17 cellular contexts compared by ENCODE assay signal in the genomic region with DNA sequence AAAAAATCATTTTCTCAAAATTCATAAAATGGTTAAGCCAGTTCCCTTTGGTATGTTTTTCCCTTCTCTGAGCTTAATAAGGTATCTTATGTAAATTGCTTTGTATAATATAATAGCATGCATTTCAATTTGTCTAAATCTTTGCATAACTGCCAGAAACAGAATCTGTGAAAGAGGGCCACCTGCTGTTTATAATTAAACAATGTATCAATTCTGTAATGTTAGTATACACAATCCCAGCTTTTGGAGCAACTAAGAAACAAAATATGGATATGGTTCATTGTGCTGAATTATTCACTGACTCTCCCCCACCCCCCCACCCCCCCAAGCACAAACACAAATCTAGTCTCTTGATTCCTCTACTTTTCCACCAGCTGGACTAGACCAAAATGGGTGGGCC. TPM values are rescaled to one million over a fixed set of nuclear protein-coding genes. Genes with fewer than 3 reads are reported as not detected.
DNase-seq lines count a peak whose midpoint lies in the region; ATAC-seq and TF ChIP-seq lines count a peak whose summit lies in the region.
"Had no signal": no experiment of that assay in that cellular context is flagged by ENCODE, and none has a peak within 500 bp of the region (broad histone marks: within the 10 kb centered on the region; RNA-seq: fewer than 3 reads in every experiment).

No MANE protein-coding gene starts in this region.

- H3K4me1 Mint-ChIP-seq in CD8-positive, alpha-beta T cell (ENCODE audit: low read depth): no peaks in the 10 kb centered on the region
- H3K4me1 Mint-ChIP-seq in natural killer cell treated with Interleukin-12 subunit alpha and Interleukin-12 subunit beta and Interleukin-15 and Interleukin-18, amount 100 ng/mL, for 72 hours (ENCODE audit: low read depth in 2 of 2): no peaks in the 10 kb centered on the region
- H3K4me1 Mint-ChIP-seq: natural killer cell, T-cell had no signal

- no peaks in the 10 kb centered on the region for H3K9me3 ChIP-seq in CD8-positive, alpha-beta T cell (ENCODE audit: low read length)
- no peaks in the 10 kb centered on the region for H3K9me3 ChIP-seq in HEK293 (ENCODE audit: control insufficient read depth, insufficient read depth, low read depth, low read length)
- no peaks in the 10 kb centered on the region for H3K9me3 ChIP-seq in PC-9 (ENCODE audit: insufficient read depth, low read depth)
- H3K9me3 ChIP-seq: heart left ventricle had no signal

- no peaks in the 10 kb centered on the region for H3K36me3 ChIP-seq in CD8-positive, alpha-beta T cell (ENCODE audit: insufficient read depth, low read length)
- H3K36me3 ChIP-seq in HEK293 (ENCODE audit: control insufficient read depth in 2 of 2, insufficient read depth in 1 of 2, low read length in 2 of 2): peaks cover 0 to 10% of the 10 kb centered on the region in 2 experiments; a peak in 2 of 3 replicates
- H3K36me3 ChIP-seq in PC-9 (ENCODE audit: low read depth): no peaks in the 10 kb centered on the region
- H3K36me3 ChIP-seq: heart left ventricle had no signal

- CTCF ChIA-PET in CD8-positive, alpha-beta T cell (lab: Charles Lee): interaction anchor here (0.6 to 1.1 kb wide), 2 partner anchors 84 to 166 kb away, joined by 3 to 6 read pairs; no protein-coding TSS in a partner anchor
- CTCF ChIA-PET in HEK293 (lab: Yijun Ruan, JAX): interaction anchor here (0.6 to 3.4 kb wide), 14 partner anchors 8 to 225 kb away, joined by 3 to 21 read pairs (median 5); a partner anchor contains a TSS
- CTCF ChIA-PET in PC-9 (lab: Charles Lee): interaction anchor here (0.6 kb wide), 1 partner anchor 38 kb away, joined by 4 read pairs; no protein-coding TSS in a partner anchor

- peaks cover 30% of the 10 kb centered on the region for H3K27me3 Mint-ChIP-seq in CD8-positive, alpha-beta T cell (ENCODE audit: low read depth)
- H3K27me3 Mint-ChIP-seq in natural killer cell treated with Interleukin-12 subunit alpha and Interleukin-12 subunit beta and Interleukin-15 and Interleukin-18, amount 100 ng/mL, for 72 hours: peaks cover 22 to 40% of the 10 kb centered on the region in 2 donors
- H3K27me3 Mint-ChIP-seq: brain had no signal

- DNase-seq in CD8-positive, alpha-beta T cell: no peak
- DNase-seq in PC-9 (no peak), fibroblast of villous mesenchyme (ENCODE audit: low read depth) (no peak), HPDE6-E6E7 (ENCODE audit: extremely low spot score) (no peak)
- DNase-seq in natural killer cell treated with Interleukin-12 subunit alpha and Interleukin-12 subunit beta and Interleukin-15 and Interleukin-18, amount 100 ng/mL, for 72 hours (ENCODE audit: low spot score): no peak
- DNase-seq: activated effector memory CD4-positive, alpha-beta T cell treated with Interleukin-2 at 50 U/mL for 16 hours; heart left ventricle; natural killer cell; NCI-H1417 treated with DMSO at 0.1 percent for 48 hours; NK-92 treated with Interleukin-12 subunit alpha and Interleukin-12 subunit beta, amount 100 ng/mL, for 24 hours; substantia nigra; T-cell had no signal

- H3K4me1 ChIP-seq in CD8-positive, alpha-beta T cell (ENCODE audit: insufficient read depth, low read length): no peaks in the 10 kb centered on the region
- H3K4me1 ChIP-seq in HEK293 (ENCODE audit: control insufficient read depth, insufficient read depth, low read length) (peaks cover 3% of the 10 kb centered on the region; the same call in 1 of the 2 replicates), PC-9 (replicated peaks; ENCODE audit: insufficient read depth) (peaks cover 7% of the 10 kb centered on the region; the same call in 1 of the 2 replicates)
- H3K4me1 ChIP-seq: heart left ventricle had no signal

- H3K4me3 Mint-ChIP-seq in CD8-positive, alpha-beta T cell: no peak overlapping the region
- H3K4me3 Mint-ChIP-seq in natural killer cell treated with Interleukin-12 subunit alpha and Interleukin-12 subunit beta and Interleukin-15 and Interleukin-18, amount 100 ng/mL, for 72 hours: no peak overlapping the region
- H3K4me3 Mint-ChIP-seq: brain, natural killer cell, T-cell had no signal

- POLR2A ChIA-PET in CD8-positive, alpha-beta T cell (lab: Charles Lee): interaction anchor here (0.7 kb wide), 1 partner anchor 22 kb away, joined by 3 read pairs; no protein-coding TSS in a partner anchor
- POLR2A ChIA-PET in HEK293 (lab: Yijun Ruan, JAX) (interaction anchor here (0.7 kb wide), 1 partner anchor 313 kb away, joined by 3 read pairs; a partner anchor contains a TSS), PC-9 (lab: Charles Lee; ENCODE audit: unreplicated experiment) (interaction anchor here (0.6 to 0.9 kb wide), 2 partner anchors 393 to 437 kb away, joined by 3 to 7 read pairs; no protein-coding TSS in a partner anchor)

- no peaks in the 10 kb centered on the region for H3K9me2 ChIP-seq in PC-9 (ENCODE audit: insufficient read depth)

- H3K79me2 ChIP-seq in PC-9 (ENCODE audit: low read depth): 0 out of 2 replicates have a peak, but pooled peaks cover 8% of the 10 kb centered on the region

- H3K4me3 ChIP-seq in CD8-positive, alpha-beta T cell (ENCODE audit: low read depth, low read length): no peak overlapping the region
- H3K4me3 ChIP-seq in HEK293 (ENCODE audit: low read depth, low read length) (no peak overlapping the region), PC-9 (no peak overlapping the region), fibroblast of villous mesenchyme (ENCODE audit: low read depth, low read length) (no peak overlapping the region)
- H3K4me3 ChIP-seq: heart left ventricle had no signal

- H2AFZ ChIP-seq in PC-9: no peak overlapping the region

- 0 out of 2 replicates have a peak, but pooled peaks cover 4% of the 10 kb centered on the region for H3F3A ChIP-seq in PC-9 (ENCODE audit: insufficient read depth, low read depth)

- H3K9me3 Mint-ChIP-seq in CD8-positive, alpha-beta T cell: no peaks in the 10 kb centered on the region
- no peaks in the 10 kb centered on the region for H3K9me3 Mint-ChIP-seq in natural killer cell treated with Interleukin-12 subunit alpha and Interleukin-12 subunit beta and Interleukin-15 and Interleukin-18, amount 100 ng/mL, for 72 hours
- H3K9me3 Mint-ChIP-seq: brain, natural killer cell, T-cell had no signal

- H3K27ac Mint-ChIP-seq in CD8-positive, alpha-beta T cell: no peak overlapping the region
- H3K27ac Mint-ChIP-seq in natural killer cell treated with Interleukin-12 subunit alpha and Interleukin-12 subunit beta and Interleukin-15 and Interleukin-18, amount 100 ng/mL, for 72 hours: no peak overlapping the region
- H3K27ac Mint-ChIP-seq: brain, natural killer cell, T-cell had no signal

- ATAC-seq in CD8-positive, alpha-beta T cell: no peak
- ATAC-seq in GM19395 (IDR thresholded peaks at IDR 0.05; ENCODE audit: unreplicated experiment): no peak
- ATAC-seq in GM19351 (IDR thresholded peaks at IDR 0.05; ENCODE audit: unreplicated experiment): no peak
- ATAC-seq in natural killer cell treated with Interleukin-12 subunit alpha and Interleukin-12 subunit beta and Interleukin-15 and Interleukin-18, amount 100 ng/mL, for 72 hours: no peak
- ATAC-seq: heart left ventricle, natural killer cell, T-cell had no signal

- no TSS peak for BruUV-seq in PC-9 (replicated peaks; lab: Mats Ljungman, UMichigan)

- no peaks in the 10 kb centered on the region for H3K36me3 Mint-ChIP-seq in CD8-positive, alpha-beta T cell
- no peaks in the 10 kb centered on the region for H3K36me3 Mint-ChIP-seq in natural killer cell treated with Interleukin-12 subunit alpha and Interleukin-12 subunit beta and Interleukin-15 and Interleukin-18, amount 100 ng/mL, for 72 hours
- H3K36me3 Mint-ChIP-seq: natural killer cell, T-cell had no signal

- intact Hi-C loops in CD8-positive, alpha-beta T cell (cut with DNase I, micrococcal nuclease): loop anchor here in 1 of 2 experiments (1.0 kb wide), 1 partner anchor 84 kb away; no protein-coding TSS in a partner anchor
- intact Hi-C loops in PC-9 (cut with micrococcal nuclease; ENCODE audit: unreplicated experiment): loop anchor here (10.0 kb wide), 2 partner anchors 366 to 446 kb away; no protein-coding TSS in a partner anchor

- H3K4me2 ChIP-seq in PC-9: no peak overlapping the region

- peak; percentile 21 for TF ChIP-seq CTCF in CD8-positive, alpha-beta T cell (IDR thresholded peaks at IDR 0.05)
- no peak for TF ChIP-seq CTCF in HEK293 (tag by site-specific recombination; IDR thresholded peaks at IDR 0.05)
- peak; percentile 49; the same call in 1 of the 2 replicates for TF ChIP-seq CTCF in PC-9 (conservative IDR thresholded peaks at IDR 0.05)
- TF ChIP-seq CTCF in fibroblast of villous mesenchyme (IDR thresholded peaks at IDR 0.05; ENCODE audit: insufficient read depth, low read depth, low read length): peak; percentile 7

- no peak overlapping the region for H3K27ac ChIP-seq in CD8-positive, alpha-beta T cell (ENCODE audit: low read depth, low read length)
- H3K27ac ChIP-seq in HEK293 (ENCODE audit: extremely low read depth, low read depth, low read length) (no peak overlapping the region), PC-9 (no peak overlapping the region)
- H3K27ac ChIP-seq: heart left ventricle had no signal

- H4K20me1 ChIP-seq in PC-9 (ENCODE audit: insufficient read depth): no peaks in the 10 kb centered on the region

- H3K27me3 ChIP-seq in CD8-positive, alpha-beta T cell (ENCODE audit: insufficient read depth, low read length): no peaks in the 10 kb centered on the region
- no peaks in the 10 kb centered on the region for H3K27me3 ChIP-seq in PC-9 (ENCODE audit: insufficient read depth, low read depth)

TF ChIP-seq in HEK293, 187 proteins besides CTCF, POLR2A, EP300 and RAD21:
- TF ChIP-seq ZNF529 (tag by site-specific recombination; IDR thresholded peaks at IDR 0.05; ENCODE audit: insufficient replicate concordance) (no peak), ZNF654 (tag by site-specific recombination; IDR thresholded peaks at IDR 0.05; ENCODE audit: low read depth) (peak; percentile 31)
TF ChIP-seq in HEK293: peak in this region for 1.

RNA-seq across cellular contexts. Expression of a gene that starts 54.8 kb away (rescaled TPM):
- total RNA-seq in CD8-positive, alpha-beta T cell: not detected
- total RNA-seq in PC-9 (2021): not detected in 2 replicates
- total RNA-seq in fibroblast of villous mesenchyme: not detected in 2 replicates
- not detected for total RNA-seq in natural killer cell treated with Interleukin-12 subunit alpha and Interleukin-12 subunit beta and Interleukin-15 and Interleukin-18, amount 100 ng/mL, for 72 hours
- total RNA-seq: heart left ventricle, natural killer cell, skeletal muscle tissue, T-cell had no signal
